ENCODE assay signal across 9 cellular contexts in genomic region chr3:171806200-171807128, GRCh38. TPM values are rescaled to one million over a fixed set of nuclear protein-coding genes. Genes with fewer than 3 reads are reported as not detected.
DNase-seq lines count a peak whose midpoint lies in the region; ATAC-seq, FAIRE-seq and TF ChIP-seq lines count a peak whose summit lies in the region.
"Had no signal": no experiment of that assay in that cellular context is flagged by ENCODE, and none has a peak within 500 bp of the region (broad histone marks: within the 10 kb centered on the region; RNA-seq: fewer than 3 reads in every experiment).

No MANE protein-coding gene starts in this region.

- H3K27me3 ChIP-seq in sigmoid colon, result no peaks in the 10 kb centered on the region
- H3K27me3 ChIP-seq in MG63, result no peaks in the 10 kb centered on the region
- H3K27me3 ChIP-seq in small intestine (ENCODE audit: control insufficient read depth in 2 of 2, insufficient read depth in 2 of 2, low read length in 2 of 2), result no peaks in the 10 kb centered on the region

- no peak for TF ChIP-seq POLR2A in erythroblast (IDR thresholded peaks at IDR 0.05; ENCODE audit: low read length)
- TF ChIP-seq POLR2A in sigmoid colon (IDR thresholded peaks at IDR 0.05), result no peak

- DNase-seq in GM04503 (ENCODE audit: low read depth), result peak; percentile 85
- peak; percentile 61 for DNase-seq in OCI-M1 (lab: John Stamatoyannopoulos, UW)
- peak; percentile 65 to 73 for DNase-seq in erythroblast (lab: John Stamatoyannopoulos, UW)
- no peak for DNase-seq in sigmoid colon
- DNase-seq in NCI-H128 (lab: John Stamatoyannopoulos, UW; ENCODE audit: unreplicated experiment), result no peak
- DNase-seq in MG63, result no peak
- DNase-seq in small intestine, result no peak
- DNase-seq: NK-92 treated with Interleukin-12 subunit alpha and Interleukin-12 subunit beta, amount 100 ng/mL, for 24 hours had no signal

- H3K4me1 ChIP-seq in sigmoid colon (peaks cover 0 to 24% (median 12%) of the 10 kb centered on the region in 4 donors), small intestine (ENCODE audit: control insufficient read depth in 2 of 2, insufficient read depth in 1 of 2, low read depth in 1 of 2, low read length in 1 of 2) (peaks cover 0 to 5% of the 10 kb centered on the region in 2 donors)

- peak overlapping the region; percentile 63 to 81 (median 63) for H3K27ac ChIP-seq in sigmoid colon
- H3K27ac ChIP-seq in small intestine (ENCODE audit: low read depth in 1 of 2, low read length in 1 of 2), result peak overlapping the region in 1 of 2 donors; percentile 77

- ATAC-seq in HG03457 (IDR thresholded peaks at IDR 0.05; ENCODE audit: unreplicated experiment), result no peak

- intact Hi-C loops in sigmoid colon (cut with DNase I), result no loop called here

- TF ChIP-seq EP300 in sigmoid colon (IDR thresholded peaks at IDR 0.05), result no peak

- FAIRE-seq in small intestine (lab: Jason Lieb, UNC), result no peak

- no peak overlapping the region for H3K4me3 ChIP-seq in sigmoid colon
- H3K4me3 ChIP-seq in MG63, result no peak overlapping the region
- no peak overlapping the region for H3K4me3 ChIP-seq in small intestine (ENCODE audit: low read depth in 1 of 2, low read length in 2 of 2)

- no peak for TF ChIP-seq CTCF in sigmoid colon (IDR thresholded peaks at IDR 0.05)

- H3K9me3 ChIP-seq in sigmoid colon, result no peaks in the 10 kb centered on the region
- H3K9me3 ChIP-seq in MG63, result peaks cover 2% of the 10 kb centered on the region; the same call in 1 of the 2 replicates
- H3K9me3 ChIP-seq in small intestine (ENCODE audit: control insufficient read depth, low read depth), result no peaks in the 10 kb centered on the region

- 19 to 63% methylated on average over 5 of the region's 5 CpGs for WGBS in sigmoid colon, 2 donors
- WGBS in small intestine, 3 donors, result 48 to 79% (median 67%) methylated on average over 5 of the region's 5 CpGs

- H3K36me3 ChIP-seq in sigmoid colon (no peaks in the 10 kb centered on the region), MG63 (no peaks in the 10 kb centered on the region), small intestine (ENCODE audit: control insufficient read depth in 2 of 2, insufficient read depth in 2 of 2, low read length in 2 of 2) (no peaks in the 10 kb centered on the region)

RNA-seq across cellular contexts. Expression of gene PLD1, which starts 3.8 kb away (rescaled TPM):
- 10 to 100 TPM in 2 of 4 donors, 1 to 10 TPM in 2; 8.6 to 19.9 (median 10.8) TPM for total RNA-seq in sigmoid colon
- polyA plus RNA-seq in sigmoid colon (10 to 100 TPM; 12.2 to 24.3 (median 16.2) TPM), small intestine (10 to 100 TPM; 35.9 to 99.1 (median 50.9) TPM)
- 2.8 and 3.2 TPM in 2 replicates for total RNA-seq in MG63 (2014; rRNA removed; shearing (Covaris generic); ENCODE audit: low replicate concordance)

RNA-seq across cellular contexts. Expression of gene TMEM212, which starts 36.7 kb away (rescaled TPM):
- total RNA-seq in sigmoid colon, result not detected
- not detected for polyA plus RNA-seq in sigmoid colon
- total RNA-seq in MG63 (2014; rRNA removed; shearing (Covaris generic); ENCODE audit: low replicate concordance), result not detected in 2 replicates
- polyA plus RNA-seq in small intestine, result not detected

Comparison
In these comparisons a context has a peak if more than half of its experiments do, and no peak if none do; other contexts are left out.
1. DNase-seq: peak in GM04503 (single experiment), OCI-M1 (single experiment) and erythroblast (2 of 2); none in sigmoid colon (single experiment), NCI-H128 (single experiment), MG63 (single experiment) and small intestine (single experiment).